Comparison of ENCODE assay signal across 1 cellular context in genomic region chr2:36380624-36381481, GRCh38.
TF ChIP-seq lines count a peak whose summit lies in the region.

No MANE protein-coding gene starts in this region.

TF ChIP-seq in HepG2, 621 proteins besides CTCF, POLR2A, EP300 and RAD21 (continued from another document and continues in another):
- TF ChIP-seq PAXIP1 (CRISPR knock-in tag; conservative IDR thresholded peaks at IDR 0.05) (peak; percentile 100), AHR (CRISPR knock-in tag; IDR thresholded peaks at IDR 0.05) (peak; percentile 68), SMAD1 (CRISPR knock-in tag; IDR thresholded peaks at IDR 0.05; ENCODE audit: borderline replicate concordance, low read depth) (no peak), ZNF770 (CRISPR knock-in tag; IDR thresholded peaks at IDR 0.05) (peak; percentile 88), FOXM1 (CRISPR knock-in tag; IDR thresholded peaks at IDR 0.05) (no peak), DRAP1 (CRISPR knock-in tag; IDR thresholded peaks at IDR 0.05) (peak; percentile 34; the same call in 1 of the 2 replicates), ETS1 (CRISPR knock-in tag; IDR thresholded peaks at IDR 0.05) (no peak), ZNF407 (CRISPR knock-in tag; IDR thresholded peaks at IDR 0.05; ENCODE audit: not compliant biosample characterization) (no peak), ZNF18 (CRISPR knock-in tag; IDR thresholded peaks at IDR 0.05; ENCODE audit: insufficient replicate concordance) (peak; percentile 100), KAT7 (CRISPR knock-in tag; IDR thresholded peaks at IDR 0.05; ENCODE audit: borderline replicate concordance) (peak; percentile 73; the same call in 1 of the 2 replicates), PRMT3 (CRISPR knock-in tag; IDR thresholded peaks at IDR 0.05; ENCODE audit: borderline replicate concordance, low read depth) (0 out of 2 replicates have a peak, but pooled peaks have one; percentile 81), KIAA2018 (CRISPR knock-in tag; IDR thresholded peaks at IDR 0.05; ENCODE audit: borderline replicate concordance) (no peak), SSRP1 (CRISPR knock-in tag; IDR thresholded peaks at IDR 0.05) (no peak), DNMT1 (CRISPR knock-in tag; IDR thresholded peaks at IDR 0.05) (no peak; the same call in 1 of the 2 replicates), HBP1 (CRISPR knock-in tag; IDR thresholded peaks at IDR 0.05; ENCODE audit: low read depth) (0 out of 2 replicates have a peak, but pooled peaks have one; percentile 59), ZBTB44 (CRISPR knock-in tag; IDR thresholded peaks at IDR 0.05) (0 out of 2 replicates have a peak, but pooled peaks have one; percentile 27)
